Comparison of ENCODE assay signal across 21 cellular contexts in the genomic region with DNA sequence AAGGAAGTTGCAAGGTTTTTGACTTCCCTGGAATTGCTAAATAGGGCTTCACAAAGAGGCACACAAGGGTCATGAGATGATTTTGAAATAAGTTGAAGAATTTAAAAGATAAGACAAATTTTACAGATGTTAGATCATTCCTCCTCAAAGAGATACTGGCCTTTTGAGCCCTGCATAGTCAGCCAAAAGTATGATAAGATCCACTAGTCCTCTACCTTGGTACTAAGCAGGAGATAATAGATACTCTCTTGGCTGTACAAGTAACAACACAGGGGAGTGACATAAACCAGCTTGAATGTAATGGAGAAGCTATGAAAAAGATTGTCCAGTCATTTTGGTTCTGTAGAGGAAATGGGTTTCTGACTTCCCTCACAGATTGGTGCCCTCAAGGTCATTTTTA.
"Had no signal": no experiment of that assay in that cellular context is flagged by ENCODE, and none has a peak within 500 bp of the region (broad histone marks: within the 10 kb centered on the region; RNA-seq: fewer than 3 reads in every experiment).

No MANE protein-coding gene starts in this region.

- H3K36me3 Mint-ChIP-seq: activated naive CD8-positive, alpha-beta T cell; stimulated activated effector memory CD8-positive, alpha-beta T cell treated with anti-CD3 and anti-CD28 coated beads, Interleukin-12 subunit alpha, Interleukin-12 subunit beta, amount 100 ng/mL, for 72 hours had no signal

- H3K4me3 Mint-ChIP-seq: activated naive CD8-positive, alpha-beta T cell; activated T-cell treated with anti-CD3 and anti-CD28 coated beads, Interleukin-2, amount 50 U/mL, for 72 hours; central memory CD8-positive, alpha-beta T cell; nephron progenitor cell; stimulated activated effector memory CD8-positive, alpha-beta T cell treated with anti-CD3 and anti-CD28 coated beads, Interleukin-12 subunit alpha, Interleukin-12 subunit beta, amount 100 ng/mL, for 72 hours; stimulated activated naive CD8-positive, alpha-beta T cell treated with anti-CD3 and anti-CD28 coated beads, Interleukin-15, amount 100 ng/mL, for 72 hours had no signal

- H3K9me3 ChIP-seq: esophagus squamous epithelium, left lung, pancreas, psoas muscle, sigmoid colon, thyroid gland had no signal

- H3K4me3 ChIP-seq: esophagus squamous epithelium, left lung, pancreas, psoas muscle, sigmoid colon, thyroid gland had no signal

- ATAC-seq: activated T-cell treated with anti-CD3 and anti-CD28 coated beads, Interleukin-2, amount 50 U/mL, for 72 hours; left lung; pancreas; psoas muscle; stimulated activated effector memory CD8-positive, alpha-beta T cell treated with anti-CD3 and anti-CD28 coated beads, Interleukin-12 subunit alpha, Interleukin-12 subunit beta, amount 100 ng/mL, for 72 hours; stimulated activated naive CD8-positive, alpha-beta T cell treated with anti-CD3 and anti-CD28 coated beads, Interleukin-15, amount 100 ng/mL, for 72 hours had no signal

- H3K36me3 ChIP-seq: esophagus squamous epithelium, left lung, pancreas, sigmoid colon, thyroid gland had no signal

- H3K27me3 ChIP-seq: esophagus squamous epithelium, left lung, pancreas, sigmoid colon, thyroid gland had no signal

- H3K27ac ChIP-seq: epithelial cell of prostate, esophagus squamous epithelium, pancreas, psoas muscle, sigmoid colon, thyroid gland had no signal

- H3K9me3 Mint-ChIP-seq: activated T-cell treated with anti-CD3 and anti-CD28 coated beads, Interleukin-2, amount 50 U/mL, for 72 hours; central memory CD8-positive, alpha-beta T cell; nephron progenitor cell had no signal

- DNase-seq: activated CD4-positive, alpha-beta T cell treated with anti-CD3 and anti-CD28 coated beads for 4 hours; activated CD4-positive, alpha-beta T cell treated with anti-CD3 and anti-CD28 coated beads, Interleukin-2, amount 50 U/mL, for 4 hours; activated naive CD4-positive, alpha-beta T cell treated with Interleukin-2 at 50 U/mL for 16 hours; activated T-cell treated with anti-CD3 and anti-CD28 coated beads for 4 hours; activated T-cell treated with anti-CD3 and anti-CD28 coated beads, Interleukin-2, amount 50 U/mL, for 72 hours; effector CD8-positive, alpha-beta T cell; esophagus squamous epithelium; foreskin melanocyte; nephron progenitor cell; pancreas; psoas muscle; sigmoid colon; small intestine; stimulated activated CD4-positive, alpha-beta T cell treated with anti-CD3 and anti-CD28 coated beads, Interleukin-4, amount 100 ng/mL, for 24 hours; stimulated activated naive CD8-positive, alpha-beta T cell treated with anti-CD3 and anti-CD28 coated beads, Interleukin-15, amount 100 ng/mL, for 72 hours; thyroid gland had no signal

- H3K4me1 Mint-ChIP-seq: central memory CD8-positive, alpha-beta T cell; nephron progenitor cell; stimulated activated effector memory CD8-positive, alpha-beta T cell treated with anti-CD3 and anti-CD28 coated beads, Interleukin-12 subunit alpha, Interleukin-12 subunit beta, amount 100 ng/mL, for 72 hours; stimulated activated naive CD8-positive, alpha-beta T cell treated with anti-CD3 and anti-CD28 coated beads, Interleukin-15, amount 100 ng/mL, for 72 hours had no signal

- H3K27ac Mint-ChIP-seq: activated naive CD8-positive, alpha-beta T cell; activated T-cell treated with anti-CD3 and anti-CD28 coated beads, Interleukin-2, amount 50 U/mL, for 72 hours; nephron progenitor cell; stimulated activated effector memory CD8-positive, alpha-beta T cell treated with anti-CD3 and anti-CD28 coated beads, Interleukin-12 subunit alpha, Interleukin-12 subunit beta, amount 100 ng/mL, for 72 hours; stimulated activated naive CD8-positive, alpha-beta T cell treated with anti-CD3 and anti-CD28 coated beads, Interleukin-15, amount 100 ng/mL, for 72 hours had no signal

- H3K4me1 ChIP-seq: esophagus squamous epithelium, pancreas, psoas muscle, sigmoid colon had no signal
